ENCODE assay signal across 9 cellular contexts in the genomic region with DNA sequence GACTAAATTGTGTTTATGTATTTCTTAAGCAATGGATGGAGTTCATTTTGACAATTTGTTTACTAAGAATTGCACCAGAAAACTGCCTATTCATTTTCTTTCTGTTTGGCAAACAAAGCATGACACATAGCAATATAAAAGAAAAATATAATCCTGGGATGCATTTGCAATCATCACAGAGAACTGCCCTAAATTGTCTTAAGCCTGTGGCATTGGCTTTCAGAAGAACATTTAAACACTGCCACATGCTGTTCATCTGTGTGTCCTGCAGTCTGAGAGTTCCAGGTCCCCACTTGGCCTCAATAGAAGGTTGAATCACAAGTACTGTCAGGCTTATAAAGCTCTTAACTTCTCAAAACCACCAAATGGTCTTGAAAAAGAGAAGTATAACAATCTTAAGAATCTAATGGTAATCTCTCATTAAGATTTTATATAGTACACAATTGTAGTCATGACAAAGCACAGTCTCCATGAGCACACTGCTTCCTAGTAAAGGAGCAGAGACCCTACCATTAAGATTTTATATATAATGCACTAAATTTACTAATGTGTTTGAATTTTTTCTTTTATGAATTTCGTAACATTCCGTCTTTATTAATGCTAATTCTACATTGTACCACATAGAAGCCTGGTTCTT. TPM values are rescaled to one million over a fixed set of nuclear protein-coding genes. Genes with fewer than 3 reads are reported as not detected.
A peak's percentile ranks its signal among the peaks of the same experiment; 100 is the strongest.
DNase-seq lines count a peak whose midpoint lies in the region; ATAC-seq and TF ChIP-seq lines count a peak whose summit lies in the region.
"Had no signal": no experiment of that assay in that cellular context is flagged by ENCODE, and none has a peak within 500 bp of the region (broad histone marks: within the 10 kb centered on the region; RNA-seq: fewer than 3 reads in every experiment).

No MANE protein-coding gene starts in this region.

- peaks cover 0 to 6% of the 10 kb centered on the region in 2 donors for H3K36me3 Mint-ChIP-seq in naive B cell

- no peaks in the 10 kb centered on the region for H3K27me3 Mint-ChIP-seq in naive B cell

- ATAC-seq in GM18498 (IDR thresholded peaks at IDR 0.05; ENCODE audit: unreplicated experiment) = peak; percentile 86
- peak; percentile 54 for ATAC-seq in HG03060 (IDR thresholded peaks at IDR 0.05; ENCODE audit: low read depth, unreplicated experiment)
- ATAC-seq in naive B cell (ENCODE audit: low read depth in 2 of 2) = peak; percentile 79 to 96

- intact Hi-C loops in esophagus squamous epithelium (cut with DNase I) = loop anchor here (10.0 kb wide), 1 partner anchor 688 kb away; the partner anchor contains the start of genes KLLN and PTEN
- intact Hi-C loops in vagina (cut with DNase I) = loop anchor here (10.0 kb wide), 2 partner anchors 148 to 688 kb away; partner anchors contain the start of genes KLLN and PTEN

- H3K4me1 Mint-ChIP-seq in naive B cell = no peaks in the 10 kb centered on the region

- TF ChIP-seq POLR2A in esophagus squamous epithelium (IDR thresholded peaks at IDR 0.05) (no peak), vagina (IDR thresholded peaks at IDR 0.05) (no peak)

- no peaks in the 10 kb centered on the region for H3K9me3 ChIP-seq in esophagus squamous epithelium
- H3K9me3 ChIP-seq in vagina = no peaks in the 10 kb centered on the region

- H3K4me3 Mint-ChIP-seq in naive B cell = no peak overlapping the region

- TF ChIP-seq CTCF in AG10803 (conservative IDR thresholded peaks at IDR 0.05; ENCODE audit: low read length) = peak; percentile 91
- peak; percentile 38 to 90 (median 78) for TF ChIP-seq CTCF in esophagus squamous epithelium (IDR thresholded peaks at IDR 0.05)
- TF ChIP-seq CTCF in vagina (IDR thresholded peaks at IDR 0.05) = peak in 2 of 3 experiments; percentile 73 to 76

- no peaks in the 10 kb centered on the region for H3K9me3 Mint-ChIP-seq in naive B cell

- H3K36me3 ChIP-seq in esophagus squamous epithelium (no peaks in the 10 kb centered on the region), vagina (no peaks in the 10 kb centered on the region)

- DNase-seq in AG10803 (ENCODE audit: low read depth) = peak; percentile 85
- peak; percentile 28 for DNase-seq in NCI-H345 treated with DMSO at 0.1 percent for 48 hours (lab: John Stamatoyannopoulos, UW; ENCODE audit: unreplicated experiment)
- DNase-seq in activated CD4-positive, alpha-beta T cell treated with anti-CD3 and anti-CD28 coated beads, Interleukin-2, amount 50 U/mL, for 4 hours = peak; percentile 17 to 22
- no peak for DNase-seq in esophagus squamous epithelium (lab: John Stamatoyannopoulos, UW)
- DNase-seq in naive B cell = peak; percentile 40
- no peak for DNase-seq in vagina (ENCODE audit: extremely low spot score in 2 of 2)

- no peak overlapping the region for H3K4me3 ChIP-seq in AG10803 (ENCODE audit: low read length)
- no peak overlapping the region for H3K4me3 ChIP-seq in esophagus squamous epithelium
- no peak overlapping the region for H3K4me3 ChIP-seq in vagina
- H3K4me3 ChIP-seq: skin epidermis had no signal

- H3K27ac ChIP-seq in esophagus squamous epithelium (no peak overlapping the region), vagina (no peak overlapping the region)
- H3K27ac ChIP-seq: skin epidermis had no signal

- H3K4me1 ChIP-seq in esophagus squamous epithelium = no peaks in the 10 kb centered on the region
- no peaks in the 10 kb centered on the region for H3K4me1 ChIP-seq in vagina

- no peak overlapping the region for H3K27ac Mint-ChIP-seq in naive B cell

- H3K27me3 ChIP-seq in esophagus squamous epithelium = no peaks in the 10 kb centered on the region
- no peaks in the 10 kb centered on the region for H3K27me3 ChIP-seq in vagina

- 67% methylated on average over 2 of the region's 2 CpGs for WGBS in esophagus squamous epithelium, 2 donors

RNA-seq across cellular contexts. Expression of gene RNLS, which starts 29.9 kb away (rescaled TPM):
- total RNA-seq in esophagus squamous epithelium (10 to 100 TPM in 2 of 4 donors, 1 to 10 TPM in 2; 7.9 to 13.5 (median 10.5) TPM), vagina (13.3 TPM)
- 1 to 10 TPM; 4.1 to 7.3 (median 5.0) TPM for polyA plus RNA-seq in naive B cell (ENCODE audit: low read depth in 6 of 6)

RNA-seq across cellular contexts. Expression of gene LIPJ, which starts 33.3 kb away (rescaled TPM):
- total RNA-seq in esophagus squamous epithelium = under 1 TPM in 1 of 4 donors, not detected in 3; 0.19 TPM
- polyA plus RNA-seq in naive B cell (ENCODE audit: low read depth in 6 of 6) = under 1 TPM in 2 of 6 donors, not detected in 4; 0.17 to 0.51 TPM
- not detected for total RNA-seq in vagina

Comparison
In these comparisons a context has a peak if more than half of its experiments do, and no peak if none do; other contexts are left out.
1. DNase-seq: peak in AG10803 (single experiment), NCI-H345 treated with DMSO at 0.1 percent for 48 hours (single experiment), activated CD4-positive, alpha-beta T cell treated with anti-CD3 and anti-CD28 coated beads, Interleukin-2, amount 50 U/mL, for 4 hours (2 of 2) and naive B cell (single experiment); none in esophagus squamous epithelium (single experiment) and vagina (0 of 2).
2. Peak in every context shown above with its lines, with median percentiles within 50 percentile points of each other: CTCF ChIP-seq and ATAC-seq.